31 cellular contexts compared by ENCODE assay signal in genomic region chr2:7813541-7814310, GRCh38.
DNase-seq lines count a peak whose midpoint lies in the region; FAIRE-seq and TF ChIP-seq lines count a peak whose summit lies in the region.
"Had no signal": no experiment of that assay in that cellular context is flagged by ENCODE, and none has a peak within 500 bp of the region (broad histone marks: within the 10 kb centered on the region; RNA-seq: fewer than 3 reads in every experiment).

No MANE protein-coding gene starts in this region.

- DNase-seq in DMS 273 (lab: John Stamatoyannopoulos, UW; ENCODE audit: unreplicated experiment) (peak; percentile 14), DMS 273 treated with DMSO at 0.1 percent for 48 hours (lab: John Stamatoyannopoulos, UW) (no peak), astrocyte of the spinal cord (ENCODE audit: low read depth, low spot score) (peak; percentile 60), fibroblast of the aortic adventitia (ENCODE audit: low read depth) (peak; percentile 24), NCI-H2107 treated with DMSO at 0.1 percent for 48 hours (lab: John Stamatoyannopoulos, UW; ENCODE audit: unreplicated experiment) (no peak), NCI-H1048 (lab: John Stamatoyannopoulos, UW) (no peak), immature natural killer cell (no peak), GM12891 (ENCODE audit: insufficient read length, low spot score) (no peak)
- DNase-seq: activated CD4-positive, alpha-beta T cell treated with anti-CD3 and anti-CD28 coated beads for 4 hours; activated CD8-positive, alpha-beta T cell treated with anti-CD3 and anti-CD28 coated beads, Interleukin-2, amount 10 ng/mL, durations not matched to agents 7 days and 5 days; anterior cingulate cortex; caudate nucleus; cortex of kidney; effector memory CD8-positive, alpha-beta T cell; hypothalamus; left colon; NCI-H1436; NCI-H2107; NCI-H446; NCI-H748 treated with DMSO at 0.1 percent for 48 hours; Peyer's patch; psoas muscle; T-cell; WERI-Rb-1 had no signal

- H3K4me1 Mint-ChIP-seq in immature natural killer cell, result peaks cover 0 to 4% of the 10 kb centered on the region in 2 donors
- H3K4me1 Mint-ChIP-seq: nephron; stimulated activated memory B cell treated with anti-CD40 and anti-IgM and Interleukin-4, amounts not matched to agents 10 μg/mL and 1 μg/mL and 100 μg/mL, for 72 hours; T-cell had no signal

- no peak for TF ChIP-seq CTCF in astrocyte of the spinal cord (IDR thresholded peaks at IDR 0.05; ENCODE audit: low read depth, low read length)
- TF ChIP-seq CTCF in fibroblast of the aortic adventitia (IDR thresholded peaks at IDR 0.05; ENCODE audit: insufficient read depth, low read length), result no peak

- no peaks in the 10 kb centered on the region for H3K9me3 Mint-ChIP-seq in immature natural killer cell
- H3K9me3 Mint-ChIP-seq: nephron had no signal

- H3K27me3 Mint-ChIP-seq in immature natural killer cell (ENCODE audit: low read depth in 3 of 3), result peaks cover 0 to 2% (median 2%) of the 10 kb centered on the region in 3 donors
- H3K27me3 Mint-ChIP-seq: T-cell, type B pancreatic cell had no signal

- FAIRE-seq in GM12891 (lab: Jason Lieb, UNC), result no peak
- FAIRE-seq: H1 had no signal

- in situ Hi-C loops in astrocyte of the spinal cord (cut with HindIII; ENCODE audit: low sequenced_read_pairs), result no loop called here

- H3K4me3 ChIP-seq in astrocyte of the spinal cord (ENCODE audit: low read depth, low read length), result no peak overlapping the region
- H3K4me3 ChIP-seq in fibroblast of the aortic adventitia (ENCODE audit: low read depth, low read length), result no peak overlapping the region
- H3K4me3 ChIP-seq: Peyer's patch, psoas muscle had no signal

- H3K4me3 Mint-ChIP-seq in immature natural killer cell, result no peak overlapping the region
- H3K4me3 Mint-ChIP-seq: activated CD8-positive, alpha-beta T cell treated with anti-CD3 and anti-CD28 coated beads, Interleukin-2, amount 10 ng/mL, durations not matched to agents 7 days and 5 days; CD14-positive monocyte; effector memory CD8-positive, alpha-beta T cell; nephron; stimulated activated memory B cell treated with anti-CD40 and anti-IgM and Interleukin-4, amounts not matched to agents 10 μg/mL and 1 μg/mL and 100 μg/mL, for 72 hours; T-cell; type B pancreatic cell had no signal

- TF ChIP-seq POLR2A in GM12891 (IDR thresholded peaks at IDR 0.05; ENCODE audit: low read depth, low read length), result no peak

- H3K36me3 Mint-ChIP-seq in immature natural killer cell, result peaks cover 0 to 7% (median 0%) of the 10 kb centered on the region in 3 donors
- H3K36me3 Mint-ChIP-seq: CD14-positive monocyte; stimulated activated memory B cell treated with anti-CD40 and anti-IgM and Interleukin-4, amounts not matched to agents 10 μg/mL and 1 μg/mL and 100 μg/mL, for 72 hours; T-cell; type B pancreatic cell had no signal

- no peak overlapping the region for H3K27ac Mint-ChIP-seq in immature natural killer cell
- H3K27ac Mint-ChIP-seq: activated CD8-positive, alpha-beta T cell treated with anti-CD3 and anti-CD28 coated beads, Interleukin-2, amount 10 ng/mL, durations not matched to agents 7 days and 5 days; activated naive CD4-positive, alpha-beta T cell treated with anti-CD3 and anti-CD28 coated beads, Interleukin-2, amount 50 U/mL, for 72 hours; activated T-helper 2 cell treated with anti-CD3 and anti-CD28 coated beads, Interferon-gamma antibody, Interleukin-2, Interleukin-4, amounts not matched to agents 10 μg/mL and 5 μg/mL and 100 μg/mL, durations not matched to agents 14 hours and 24 hours and 36 hours; CD14-positive monocyte; effector memory CD8-positive, alpha-beta T cell; nephron; stimulated activated memory B cell treated with anti-CD40 and anti-IgM and Interleukin-4, amounts not matched to agents 10 μg/mL and 1 μg/mL and 100 μg/mL, for 72 hours; T-cell; type B pancreatic cell had no signal

TF ChIP-seq in GM12891, 5 proteins besides CTCF, POLR2A, EP300 and RAD21:
- TF ChIP-seq POU2F2 (IDR thresholded peaks at IDR 0.05; ENCODE audit: low read depth, low read length), result no peak
- TF ChIP-seq TAF1 (IDR thresholded peaks at IDR 0.05; ENCODE audit: low read depth, low read length), result no peak
- TF ChIP-seq POLR2AphosphoS5 (IDR thresholded peaks at IDR 0.05; ENCODE audit: low read depth, low read length), result no peak
- TF ChIP-seq PAX5 (IDR thresholded peaks at IDR 0.05; ENCODE audit: insufficient read depth, low read length, severe bottlenecking), result no peak
TF ChIP-seq in GM12891: peak in this region for 0.

Comparison
In these comparisons a context has a peak if more than half of its experiments do, and no peak if none do; other contexts are left out.
1. DNase-seq: peak in DMS 273 (single experiment), astrocyte of the spinal cord (single experiment) and fibroblast of the aortic adventitia (single experiment); none in DMS 273 treated with DMSO at 0.1 percent for 48 hours (single experiment), NCI-H2107 treated with DMSO at 0.1 percent for 48 hours (single experiment), NCI-H1048 (single experiment), immature natural killer cell (0 of 3) and GM12891 (single experiment).